ENCODE assay signal across 9 cellular contexts in genomic region chr16:1478937-1479336, GRCh38. TPM values are rescaled to one million over a fixed set of nuclear protein-coding genes. Genes with fewer than 3 reads are reported as not detected.
"Had no signal": no experiment of that assay in that cellular context is flagged by ENCODE, and none has a peak within 500 bp of the region (broad histone marks: within the 10 kb centered on the region; RNA-seq: fewer than 3 reads in every experiment).

No MANE protein-coding gene starts in this region.

RNA-seq across cellular contexts. Expression of gene PTX4, which starts 9.8 kb away (rescaled TPM):
- total RNA-seq: LHCN-M2, MCF 10A, OCI-LY7, Right ventricle myocardium inferior, RPMI7951, SJCRH30, SK-MEL-5 had no signal

RNA-seq across cellular contexts. Expression of gene CCDC154, which starts 34.6 kb away (rescaled TPM):
- total RNA-seq: RPMI7951 had no signal

RNA-seq across cellular contexts. Expression of gene PERCC1, which starts 48.1 kb away (rescaled TPM):
- total RNA-seq: LHCN-M2, MCF 10A, NCI-H460, OCI-LY7, PC-9, RPMI7951, SK-MEL-5 had no signal
